Comparison of ENCODE assay signal across 8 cellular contexts in the genomic region with DNA sequence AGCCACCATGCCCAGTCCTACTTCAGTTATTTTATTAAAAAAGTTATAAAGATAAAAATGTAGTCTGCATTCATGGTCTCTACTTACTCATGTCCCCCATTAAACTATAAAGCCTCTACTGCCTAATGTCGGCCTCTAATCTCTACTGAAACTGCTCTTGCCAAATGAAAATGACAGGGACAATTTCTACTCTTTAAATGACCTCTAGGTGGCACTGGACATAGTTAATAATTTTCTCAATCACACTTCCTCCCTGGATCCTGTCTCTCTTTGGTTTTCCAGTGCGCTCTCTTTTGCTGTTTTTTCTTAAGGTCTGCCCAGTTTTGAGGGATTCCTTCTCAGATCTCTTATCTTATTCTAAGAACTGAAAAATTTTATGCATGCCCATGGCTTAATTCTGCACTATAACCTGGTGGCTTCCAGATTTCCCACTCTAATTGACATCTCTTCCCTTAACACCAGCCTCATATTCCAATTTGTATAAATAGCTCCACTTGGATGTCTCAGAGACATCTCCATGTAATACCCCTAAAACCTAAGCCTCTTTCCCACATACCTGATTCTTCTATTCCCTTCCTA. TPM values are rescaled to one million over a fixed set of nuclear protein-coding genes. Genes with fewer than 3 reads are reported as not detected.
A peak's percentile ranks its signal among the peaks of the same experiment; 100 is the strongest.
DNase-seq lines count a peak whose midpoint lies in the region; ATAC-seq and TF ChIP-seq lines count a peak whose summit lies in the region.

No MANE protein-coding gene starts in this region.

- H3K4me1 ChIP-seq in upper lobe of left lung: peaks cover 0 to 6% (median 0%) of the 10 kb centered on the region in 4 donors

- H3K36me3 ChIP-seq in upper lobe of left lung: no peaks in the 10 kb centered on the region

- CTCF ChIA-PET in GM10248 (lab: Yijun Ruan, JAX): interaction anchor here (0.8 to 1.9 kb wide), 24 partner anchors 8 to 148 kb away, joined by 3 to 17 read pairs (median 4); no protein-coding TSS in a partner anchor

- intact Hi-C loops in posterior cingulate gyrus (cut with DNase I): no loop called here

- TF ChIP-seq EP300 in upper lobe of left lung (IDR thresholded peaks at IDR 0.05): no peak

- WGBS in upper lobe of left lung, 2 donors: 11 to 12% methylated on average over 2 of the region's 2 CpGs

- ATAC-seq in upper lobe of left lung (ENCODE audit: low FRiP score in 2 of 2) (peak in 1 of 2 donors; percentile 62), GM19351 (IDR thresholded peaks at IDR 0.05; ENCODE audit: unreplicated experiment) (no peak)

- POLR2A ChIA-PET in GM10248 (lab: Yijun Ruan, JAX): no interaction called here

- H3K27ac ChIP-seq in VCaP (peak overlapping the region; percentile 59), upper lobe of left lung (no peak overlapping the region)

- H3K4me3 ChIP-seq in upper lobe of left lung: no peak overlapping the region

- peak; percentile 31 for DNase-seq in A172 (ENCODE audit: low spot score)
- peak; percentile 54 for DNase-seq in GM10248 (ENCODE audit: extremely low spot score)
- peak; percentile 40 for DNase-seq in MV-4-11 (lab: John Stamatoyannopoulos, UW)
- DNase-seq in iris pigment epithelial cell (ENCODE audit: low read depth): peak; percentile 29
- no peak for DNase-seq in upper lobe of left lung
- DNase-seq in posterior cingulate gyrus: no peak

- TF ChIP-seq POLR2A in upper lobe of left lung (IDR thresholded peaks at IDR 0.05): no peak

- H3K9me3 ChIP-seq in upper lobe of left lung: no peaks in the 10 kb centered on the region

- H3K27me3 ChIP-seq in upper lobe of left lung: no peaks in the 10 kb centered on the region

- TF ChIP-seq CTCF in GM10248 (IDR thresholded peaks at IDR 0.05; ENCODE audit: control extremely low read depth, extremely low read depth, low read depth, missing control alignments) (peak; percentile 57), VCaP (conservative IDR thresholded peaks at IDR 0.05) (peak; percentile 61), upper lobe of left lung (IDR thresholded peaks at IDR 0.05) (peak; percentile 30 to 55 (median 50))

RNA-seq across cellular contexts. Expression of gene MTMR6, which starts 54.3 kb away (rescaled TPM):
- total RNA-seq in A172 (2014; rRNA removed; shearing (Covaris generic)): 31.6 and 31.7 TPM in 2 replicates
- total RNA-seq in upper lobe of left lung: 10 to 100 TPM in 4 of 6 donors, 1 to 10 TPM in 2; 6.1 to 24.6 (median 18.2) TPM

Comparison
In these comparisons a context has a peak if more than half of its experiments do, and no peak if none do; other contexts are left out.
1. DNase-seq: peak in A172 (single experiment), GM10248 (single experiment), MV-4-11 (single experiment) and iris pigment epithelial cell (single experiment); none in upper lobe of left lung (0 of 2) and posterior cingulate gyrus (0 of 10).
2. Peak in every context shown above with its lines, with median percentiles within 50 percentile points of each other: CTCF ChIP-seq.